20 cellular contexts compared by ENCODE assay signal in the genomic region with DNA sequence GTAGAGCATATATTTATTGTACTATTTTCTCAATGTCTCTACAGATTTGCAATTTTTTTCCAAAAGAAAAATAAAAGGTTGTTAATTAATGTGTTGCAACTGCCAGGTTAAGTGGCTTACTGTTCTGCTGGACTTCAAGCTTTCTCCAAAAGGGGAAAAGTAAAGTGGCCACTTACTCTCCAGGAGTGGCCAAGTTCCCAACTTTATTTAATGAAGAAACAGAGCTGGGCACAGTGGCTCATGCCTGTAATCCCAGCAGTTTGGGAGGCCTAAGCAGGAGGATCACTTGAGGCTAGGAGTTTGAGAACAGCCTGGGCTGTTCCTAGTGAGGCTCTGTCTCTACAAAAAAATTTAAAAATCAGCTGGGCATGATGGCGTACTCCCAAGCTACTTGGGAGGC.
"Had no signal": no experiment of that assay in that cellular context is flagged by ENCODE, and none has a peak within 500 bp of the region (broad histone marks: within the 10 kb centered on the region; RNA-seq: fewer than 3 reads in every experiment).

No MANE protein-coding gene starts in this region.

- H3K27me3 ChIP-seq: esophagus muscularis mucosa, gastroesophageal sphincter, ovary, suprapubic skin, tibial artery had no signal

- H3K27ac ChIP-seq: epithelial cell of prostate, esophagus muscularis mucosa, gastroesophageal sphincter, ovary, suprapubic skin, tibial artery had no signal

- DNase-seq: effector memory CD8-positive, alpha-beta T cell; glutamatergic neuron; kidney; left cardiac atrium; mammary epithelial cell; mucosa of descending colon; naive thymus-derived CD8-positive, alpha-beta T cell; nucleus accumbens; ovary; right cardiac atrium; stimulated activated CD4-positive, alpha-beta T cell treated with anti-CD3 and anti-CD28 coated beads, Interleukin-2, amount 100 ng/mL, for 48 hours; stimulated activated naive CD4-positive, alpha-beta T cell treated with Interleukin-2 at 50 U/mL for 16 hours; tibial artery had no signal

- H3K36me3 Mint-ChIP-seq: naive thymus-derived CD8-positive, alpha-beta T cell had no signal

- H3K9me3 ChIP-seq: esophagus muscularis mucosa, gastroesophageal sphincter, mucosa of descending colon, ovary, suprapubic skin, tibial artery had no signal

- H3K4me3 Mint-ChIP-seq: dendritic cell treated with granulocyte-macrophage colony-stimulating factor and Interleukin-4, amounts not matched to agents 40 ng/mL and 50 ng/mL, for 4 days; effector memory CD8-positive, alpha-beta T cell; naive thymus-derived CD8-positive, alpha-beta T cell had no signal

- H3K27me3 Mint-ChIP-seq: dendritic cell treated with granulocyte-macrophage colony-stimulating factor and Interleukin-4, amounts not matched to agents 40 ng/mL and 50 ng/mL, for 4 days; effector memory CD8-positive, alpha-beta T cell; naive thymus-derived CD8-positive, alpha-beta T cell; progenitor cell of endocrine pancreas had no signal

- H3K27ac Mint-ChIP-seq: progenitor cell of endocrine pancreas had no signal

- ATAC-seq: effector memory CD8-positive, alpha-beta T cell; gastroesophageal sphincter; left cardiac atrium; mucosa of descending colon; naive thymus-derived CD8-positive, alpha-beta T cell; right cardiac atrium had no signal

- H3K36me3 ChIP-seq: esophagus muscularis mucosa, gastroesophageal sphincter, ovary, suprapubic skin, tibial artery had no signal

- H3K4me3 ChIP-seq: esophagus muscularis mucosa, gastroesophageal sphincter, mucosa of descending colon, ovary, smooth muscle cell, suprapubic skin, tibial artery had no signal
